Comparison of ENCODE assay signal across 1 cellular context in genomic region chr1:29230553-29231378, GRCh38.
TF ChIP-seq lines count a peak whose summit lies in the region.

MECR (minus strand) TSS chr1:29230934; CDS start chr1:29230906, 28 bp downstream.

TF ChIP-seq in HepG2, 621 proteins besides CTCF, POLR2A, EP300 and RAD21 (continued from another document and continues in another):
- TF ChIP-seq ZHX1 (CRISPR knock-in tag; IDR thresholded peaks at IDR 0.05; ENCODE audit: low read depth) (no peak), PATZ1 (CRISPR knock-in tag; IDR thresholded peaks at IDR 0.05) (peak; percentile 71), ZNF619 (CRISPR knock-in tag; IDR thresholded peaks at IDR 0.05) (no peak), FOXA3 (CRISPR knock-in tag; IDR thresholded peaks at IDR 0.05) (peak; percentile 51), ZBTB20 (CRISPR knock-in tag; IDR thresholded peaks at IDR 0.05; ENCODE audit: borderline replicate concordance, low read depth) (no peak), ZNF546 (CRISPR knock-in tag; conservative IDR thresholded peaks at IDR 0.05) (peak; percentile 34; the same call in 1 of the 2 replicates), ARHGAP35 (CRISPR knock-in tag; IDR thresholded peaks at IDR 0.05; ENCODE audit: borderline replicate concordance) (no peak; the same call in 1 of the 2 replicates), RFX3 (CRISPR knock-in tag; IDR thresholded peaks at IDR 0.05) (no peak), MLLT10 (CRISPR knock-in tag; IDR thresholded peaks at IDR 0.05) (no peak), GPBP1L1 (CRISPR knock-in tag; IDR thresholded peaks at IDR 0.05) (no peak), KDM6A (CRISPR knock-in tag; IDR thresholded peaks at IDR 0.05; ENCODE audit: low read depth) (no peak), SMARCE1 (IDR thresholded peaks at IDR 0.05; ENCODE audit: borderline replicate concordance) (no peak), NCOR1 (IDR thresholded peaks at IDR 0.05; ENCODE audit: borderline replicate concordance, low read length) (peak; percentile 23; the same call in 1 of the 2 replicates), CBX5 (CRISPR knock-in tag; IDR thresholded peaks at IDR 0.05; ENCODE audit: borderline replicate concordance) (no peak; the same call in 1 of the 2 replicates), ZNF770 (CRISPR knock-in tag; IDR thresholded peaks at IDR 0.05) (no peak), NFE2L1 (CRISPR knock-in tag; IDR thresholded peaks at IDR 0.05; ENCODE audit: borderline replicate concordance) (no peak), SNRNP70 (IDR thresholded peaks at IDR 0.05; ENCODE audit: low read depth, low read length) (no peak), NPAS2 (CRISPR knock-in tag; IDR thresholded peaks at IDR 0.05; ENCODE audit: borderline replicate concordance) (no peak), ZSCAN21 (CRISPR knock-in tag; IDR thresholded peaks at IDR 0.05; ENCODE audit: borderline replicate concordance) (peak; percentile 77), ATAD3A (CRISPR knock-in tag; IDR thresholded peaks at IDR 0.05) (no peak), ZNF431 (CRISPR knock-in tag; IDR thresholded peaks at IDR 0.05; ENCODE audit: borderline replicate concordance, low read depth) (no peak), TBX2 (CRISPR knock-in tag; IDR thresholded peaks at IDR 0.05; ENCODE audit: borderline replicate concordance) (0 out of 2 replicates have a peak, but pooled peaks have one; percentile 35), RARG (CRISPR knock-in tag; IDR thresholded peaks at IDR 0.05; ENCODE audit: low read depth) (no peak), IRF9 (CRISPR knock-in tag; IDR thresholded peaks at IDR 0.05; ENCODE audit: borderline replicate concordance) (peak; percentile 82; the same call in 1 of the 2 replicates), MNT (IDR thresholded peaks at IDR 0.05) (peak; percentile 41), SUZ12 (IDR thresholded peaks at IDR 0.05; ENCODE audit: low read depth, low read length) (no peak), ATF7-NPFF (CRISPR knock-in tag; IDR thresholded peaks at IDR 0.05; ENCODE audit: low read depth) (peak; percentile 78; the same call in 1 of the 2 replicates), ZNF574 (CRISPR knock-in tag; IDR thresholded peaks at IDR 0.05) (peak; percentile 80), ZFP37 (CRISPR knock-in tag; IDR thresholded peaks at IDR 0.05; ENCODE audit: borderline replicate concordance) (no peak), THAP11 (CRISPR knock-in tag; IDR thresholded peaks at IDR 0.05) (peak; percentile 85), FLYWCH1 (CRISPR knock-in tag; IDR thresholded peaks at IDR 0.05) (no peak), IKZF4 (CRISPR knock-in tag; IDR thresholded peaks at IDR 0.05; ENCODE audit: borderline replicate concordance, low read depth, not compliant biosample characterization) (no peak), ZNF180 (CRISPR knock-in tag; IDR thresholded peaks at IDR 0.05; ENCODE audit: borderline replicate concordance, low read depth) (no peak), ZBTB38 (CRISPR knock-in tag; IDR thresholded peaks at IDR 0.05) (peak; percentile 49; the same call in 1 of the 2 replicates), HIC2 (CRISPR knock-in tag; IDR thresholded peaks at IDR 0.05; ENCODE audit: low read depth) (no peak), PAX8 (CRISPR knock-in tag; IDR thresholded peaks at IDR 0.05; ENCODE audit: borderline replicate concordance) (no peak), GRHL1 (CRISPR knock-in tag; conservative IDR thresholded peaks at IDR 0.05) (no peak), SMC3 (IDR thresholded peaks at IDR 0.05; ENCODE audit: low read length) (no peak), SP5 (CRISPR knock-in tag; IDR thresholded peaks at IDR 0.05; ENCODE audit: borderline replicate concordance, low read depth) (peak; percentile 89), MIER3 (CRISPR knock-in tag; IDR thresholded peaks at IDR 0.05; ENCODE audit: borderline replicate concordance) (no peak), ZSCAN9 (CRISPR knock-in tag; IDR thresholded peaks at IDR 0.05; ENCODE audit: borderline replicate concordance) (peak; percentile 78), TEF (CRISPR knock-in tag; IDR thresholded peaks at IDR 0.05) (no peak), ZNF781 (CRISPR knock-in tag; IDR thresholded peaks at IDR 0.05; ENCODE audit: borderline replicate concordance, not compliant biosample characterization) (peak; percentile 81)
